7 cellular contexts compared by ENCODE assay signal in genomic region chrX:154804957-154805695, GRCh38.
DNase-seq lines count a peak whose midpoint lies in the region; ATAC-seq and TF ChIP-seq lines count a peak whose summit lies in the region.

TSS of gene MPP1 (minus strand) at chrX:154805485. CDS start at chrX:154805373, 112 bp downstream.

- in situ Hi-C loops in GM13977 (cut with MboI; ENCODE audit: low pct_unique_long_range_greater_than_20kb, low sequenced_read_pairs, unreplicated experiment), result no loop called here
- in situ Hi-C loops in T47D (cut with HindIII; ENCODE audit: low pct_unique_long_range_greater_than_20kb, low sequenced_read_pairs), result no loop called here

- peak; percentile 96 for ATAC-seq in HG02588 (IDR thresholded peaks at IDR 0.05; ENCODE audit: unreplicated experiment)

- H3K9me3 ChIP-seq in WERI-Rb-1 (ENCODE audit: severe bottlenecking), result peaks cover 3% of the 10 kb centered on the region

- H3K4me3 ChIP-seq in WERI-Rb-1 (ENCODE audit: low read depth, low read length), result peak within 1 kb of the TSS; percentile 67
- H3K4me3 ChIP-seq in skin epidermis, result peak within 1 kb of the TSS; percentile 47 to 64 (median 57)

- no peaks in the 10 kb centered on the region; the same call in 1 of the 2 replicates for H3K36me3 ChIP-seq in WERI-Rb-1

- TF ChIP-seq CTCF in GM13977 (IDR thresholded peaks at IDR 0.05; ENCODE audit: extremely low read depth, insufficient read depth, missing control alignments), result no peak
- no peak for TF ChIP-seq CTCF in WERI-Rb-1 (IDR thresholded peaks at IDR 0.05; ENCODE audit: low read depth, low read length)

- peak within 1 kb of the TSS; percentile 61 for H3K27ac ChIP-seq in WERI-Rb-1
- H3K27ac ChIP-seq in skin epidermis, result peak within 1 kb of the TSS; percentile 6 to 76 (median 57)

- peaks cover 7% of the 10 kb centered on the region for H3K27me3 ChIP-seq in WERI-Rb-1 (ENCODE audit: insufficient read depth, low read depth, severe bottlenecking)

- peak; percentile 88 for DNase-seq in GM13977 (ENCODE audit: low spot score)
- DNase-seq in NCI-H1105 treated with DMSO at 0.1 percent for 48 hours (lab: John Stamatoyannopoulos, UW), result peak; percentile 78
- DNase-seq in WERI-Rb-1, result peak; percentile 85
- DNase-seq in T47D (ENCODE audit: low read depth in 1 of 2, low spot score in 1 of 2), result peak; percentile 51 to 64
- peak; percentile 87 for DNase-seq in iPS-NIHi11 (ENCODE audit: low spot score)

Comparison
In these comparisons a context has a peak if more than half of its experiments do, and no peak if none do; other contexts are left out.
1. Peak in every context shown above with its lines: DNase-seq, ATAC-seq, H3K4me3 ChIP-seq and H3K27ac ChIP-seq.